ENCODE assay signal across 8 cellular contexts in the genomic region with DNA sequence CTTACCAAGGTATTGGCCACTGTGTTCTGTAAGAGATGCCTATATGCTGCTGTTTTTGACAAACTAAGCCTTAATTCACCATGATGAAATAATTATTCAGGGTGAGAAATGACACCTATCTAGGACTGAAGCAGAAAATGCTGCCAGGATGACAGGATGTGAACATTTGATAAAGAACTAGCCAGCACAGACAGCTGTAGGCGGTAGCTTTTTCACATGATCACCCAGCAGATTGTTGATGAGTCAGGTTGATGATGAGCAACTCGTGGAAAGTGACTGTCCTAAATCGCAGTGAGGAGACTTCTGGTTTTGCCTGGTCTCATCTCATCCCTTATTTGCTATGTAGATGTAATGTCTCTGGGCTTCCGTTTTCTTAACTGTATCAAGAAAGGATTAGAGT.
A peak's percentile ranks its signal among the peaks of the same experiment; 100 is the strongest.
DNase-seq lines count a peak whose midpoint lies in the region; ATAC-seq, FAIRE-seq and TF ChIP-seq lines count a peak whose summit lies in the region.

No MANE protein-coding gene starts in this region.

- dilution Hi-C loops in keratinocyte (cut with MboI; ENCODE audit: extremely low pct_ligation_motif_present, low sequenced_read_pairs) = no loop called here

- H3K79me2 ChIP-seq in keratinocyte (ENCODE audit: control insufficient read depth, insufficient read depth, low read length) = peaks cover 12% of the 10 kb centered on the region

- no peaks in the 10 kb centered on the region for H3K9me1 ChIP-seq in keratinocyte (ENCODE audit: control insufficient read depth, extremely low read depth, insufficient read depth, low read length)

- H3K27me3 Mint-ChIP-seq in activated T-cell treated with anti-CD3 and anti-CD28 coated beads, Interleukin-2, amount 50 U/mL, for 72 hours (ENCODE audit: low read depth) = no peaks in the 10 kb centered on the region

- peak overlapping the region; percentile 51 for H3K27ac ChIP-seq in keratinocyte (ENCODE audit: control insufficient read depth, insufficient read depth, low read length)

- no peaks in the 10 kb centered on the region for H4K20me1 ChIP-seq in keratinocyte (ENCODE audit: control insufficient read depth, extremely low read depth, insufficient read depth, low read length)

- H3K9me3 ChIP-seq in keratinocyte (ENCODE audit: control insufficient read depth, low read depth, low read length) = no peaks in the 10 kb centered on the region

- H3K9ac ChIP-seq in keratinocyte (ENCODE audit: control insufficient read depth, extremely low read depth, insufficient read depth, low read length) = peak overlapping the region; percentile 23

- H3K36me3 Mint-ChIP-seq in activated T-cell treated with anti-CD3 and anti-CD28 coated beads, Interleukin-2, amount 50 U/mL, for 72 hours (ENCODE audit: insufficient read depth in 2 of 2) = peaks cover 0 to 1% of the 10 kb centered on the region in 2 donors

- no peak for TF ChIP-seq CTCF in keratinocyte (optimal IDR thresholded peaks at IDR 0.05 in 1 of 3, IDR thresholded peaks at IDR 0.05 in 1 of 3, conservative IDR thresholded peaks at IDR 0.05 in 1 of 3; ENCODE audit: extremely low read depth in 1 of 3, insufficient read depth in 2 of 3, low read length in 3 of 3)

- DNase-seq in GM04504 (ENCODE audit: low read depth) (peak; percentile 72), HT1080 (ENCODE audit: low read depth) (peak; percentile 92), keratinocyte (ENCODE audit: low read depth, low spot score) (peak; percentile 49), stromal cell of bone marrow (ENCODE audit: low read depth) (peak; percentile 68), KG1 (lab: John Stamatoyannopoulos, UW) (no peak), UCSD-AML1 (lab: John Stamatoyannopoulos, UW; ENCODE audit: unreplicated experiment) (no peak)
- DNase-seq in activated T-cell treated with anti-CD3 and anti-CD28 coated beads, Interleukin-2, amount 50 U/mL, for 72 hours = peak; percentile 54 to 65

- no peaks in the 10 kb centered on the region for H3K27me3 ChIP-seq in keratinocyte (ENCODE audit: control insufficient read depth, extremely low read depth, insufficient read depth, low read length)

- FAIRE-seq in keratinocyte (lab: Jason Lieb, UNC) = peak; percentile 90

- no peak overlapping the region for H3K4me3 ChIP-seq in keratinocyte (ENCODE audit: control insufficient read depth in 2 of 3, extremely low read depth in 1 of 3, insufficient read depth in 2 of 3, low read depth in 1 of 3, low read length in 3 of 3)

- H3K4me3 Mint-ChIP-seq in activated T-cell treated with anti-CD3 and anti-CD28 coated beads, Interleukin-2, amount 50 U/mL, for 72 hours = no peak overlapping the region

- H2AFZ ChIP-seq in keratinocyte (ENCODE audit: control insufficient read depth, low read length) = no peak overlapping the region

- H3K4me1 ChIP-seq in keratinocyte (ENCODE audit: control insufficient read depth, extremely low read depth, insufficient read depth, low read length) = peaks cover 31% of the 10 kb centered on the region

- ATAC-seq in GM21423 (IDR thresholded peaks at IDR 0.05; ENCODE audit: unreplicated experiment) = peak; percentile 91
- peak; percentile 98 to 99 for ATAC-seq in activated T-cell treated with anti-CD3 and anti-CD28 coated beads, Interleukin-2, amount 50 U/mL, for 72 hours (replicated peaks in 1 of 2)

- H3K36me3 ChIP-seq in keratinocyte (ENCODE audit: control insufficient read depth in 2 of 2, extremely low read depth in 1 of 2, insufficient read depth in 2 of 2, low read length in 2 of 2) = peaks cover 5 to 8% of the 10 kb centered on the region in 2 experiments

- no peak overlapping the region for H3K27ac Mint-ChIP-seq in activated T-cell treated with anti-CD3 and anti-CD28 coated beads, Interleukin-2, amount 50 U/mL, for 72 hours

- no peaks in the 10 kb centered on the region for H3K9me3 Mint-ChIP-seq in activated T-cell treated with anti-CD3 and anti-CD28 coated beads, Interleukin-2, amount 50 U/mL, for 72 hours

- H3K4me1 Mint-ChIP-seq in activated T-cell treated with anti-CD3 and anti-CD28 coated beads, Interleukin-2, amount 50 U/mL, for 72 hours (ENCODE audit: low read depth) = peaks cover 7% of the 10 kb centered on the region

- peak overlapping the region; percentile 22 for H3K4me2 ChIP-seq in keratinocyte (ENCODE audit: control insufficient read depth, extremely low read depth, insufficient read depth, low read depth, low read length)

Comparison
In these comparisons a context has a peak if more than half of its experiments do, and no peak if none do; other contexts are left out.
1. DNase-seq: peak in GM04504 (single experiment), HT1080 (single experiment), activated T-cell treated with anti-CD3 and anti-CD28 coated beads, Interleukin-2, amount 50 U/mL, for 72 hours (2 of 2), keratinocyte (single experiment) and stromal cell of bone marrow (single experiment); none in KG1 (single experiment) and UCSD-AML1 (single experiment).